Comparison of ENCODE assay signal across 1 cellular context in genomic region chr4:29970626-29971025, GRCh38.
TF ChIP-seq lines count a peak whose summit lies in the region.

No MANE protein-coding gene starts in this region.

TF ChIP-seq in SK-N-SH treated with all-trans-retinoic acid at 6 μM for 48 hours, 23 proteins besides CTCF, POLR2A, EP300 and RAD21 (continued from another document):
- TF ChIP-seq, protein P1, sequence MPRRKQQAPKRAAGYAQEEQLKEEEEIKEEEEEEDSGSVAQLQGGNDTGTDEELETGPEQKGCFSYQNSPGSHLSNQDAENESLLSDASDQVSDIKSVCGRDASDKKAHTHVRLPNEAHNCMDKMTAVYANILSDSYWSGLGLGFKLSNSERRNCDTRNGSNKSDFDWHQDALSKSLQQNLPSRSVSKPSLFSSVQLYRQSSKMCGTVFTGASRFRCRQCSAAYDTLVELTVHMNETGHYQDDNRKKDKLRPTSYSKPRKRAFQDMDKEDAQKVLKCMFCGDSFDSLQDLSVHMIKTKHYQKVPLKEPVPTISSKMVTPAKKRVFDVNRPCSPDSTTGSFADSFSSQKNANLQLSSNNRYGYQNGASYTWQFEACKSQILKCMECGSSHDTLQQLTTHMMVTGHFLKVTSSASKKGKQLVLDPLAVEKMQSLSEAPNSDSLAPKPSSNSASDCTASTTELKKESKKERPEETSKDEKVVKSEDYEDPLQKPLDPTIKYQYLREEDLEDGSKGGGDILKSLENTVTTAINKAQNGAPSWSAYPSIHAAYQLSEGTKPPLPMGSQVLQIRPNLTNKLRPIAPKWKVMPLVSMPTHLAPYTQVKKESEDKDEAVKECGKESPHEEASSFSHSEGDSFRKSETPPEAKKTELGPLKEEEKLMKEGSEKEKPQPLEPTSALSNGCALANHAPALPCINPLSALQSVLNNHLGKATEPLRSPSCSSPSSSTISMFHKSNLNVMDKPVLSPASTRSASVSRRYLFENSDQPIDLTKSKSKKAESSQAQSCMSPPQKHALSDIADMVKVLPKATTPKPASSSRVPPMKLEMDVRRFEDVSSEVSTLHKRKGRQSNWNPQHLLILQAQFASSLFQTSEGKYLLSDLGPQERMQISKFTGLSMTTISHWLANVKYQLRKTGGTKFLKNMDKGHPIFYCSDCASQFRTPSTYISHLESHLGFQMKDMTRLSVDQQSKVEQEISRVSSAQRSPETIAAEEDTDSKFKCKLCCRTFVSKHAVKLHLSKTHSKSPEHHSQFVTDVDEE (CRISPR knock-in tag; IDR thresholded peaks at IDR 0.05), result no peak
- TF ChIP-seq OSR1 (CRISPR knock-in tag; IDR thresholded peaks at IDR 0.05), result no peak
- TF ChIP-seq, protein P2, sequence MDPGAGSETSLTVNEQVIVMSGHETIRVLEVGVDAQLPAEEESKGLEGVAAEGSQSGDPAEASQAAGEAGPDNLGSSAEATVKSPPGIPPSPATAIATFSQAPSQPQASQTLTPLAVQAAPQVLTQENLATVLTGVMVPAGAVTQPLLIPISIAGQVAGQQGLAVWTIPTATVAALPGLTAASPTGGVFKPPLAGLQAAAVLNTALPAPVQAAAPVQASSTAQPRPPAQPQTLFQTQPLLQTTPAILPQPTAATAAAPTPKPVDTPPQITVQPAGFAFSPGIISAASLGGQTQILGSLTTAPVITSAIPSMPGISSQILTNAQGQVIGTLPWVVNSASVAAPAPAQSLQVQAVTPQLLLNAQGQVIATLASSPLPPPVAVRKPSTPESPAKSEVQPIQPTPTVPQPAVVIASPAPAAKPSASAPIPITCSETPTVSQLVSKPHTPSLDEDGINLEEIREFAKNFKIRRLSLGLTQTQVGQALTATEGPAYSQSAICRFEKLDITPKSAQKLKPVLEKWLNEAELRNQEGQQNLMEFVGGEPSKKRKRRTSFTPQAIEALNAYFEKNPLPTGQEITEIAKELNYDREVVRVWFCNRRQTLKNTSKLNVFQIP (CRISPR knock-in tag; IDR thresholded peaks at IDR 0.05; ENCODE audit: borderline replicate concordance, low read depth), result no peak
- no peak for TF ChIP-seq GLIS3 (CRISPR knock-in tag; IDR thresholded peaks at IDR 0.05)
TF ChIP-seq in SK-N-SH treated with all-trans-retinoic acid at 6 μM for 48 hours: peak in this region for 0.
